ENCODE assay signal across 35 cellular contexts in genomic region chr3:90099493-90099892, GRCh38.
"Had no signal": no experiment of that assay in that cellular context is flagged by ENCODE, and none has a peak within 500 bp of the region (broad histone marks: within the 10 kb centered on the region; RNA-seq: fewer than 3 reads in every experiment).

No MANE protein-coding gene starts in this region.

- H3K27me3 ChIP-seq: MG63 had no signal

- H3K36me3 ChIP-seq: MG63 had no signal

- H3K4me3 ChIP-seq: MG63 had no signal

- H3K9me3 ChIP-seq: MG63 had no signal

- DNase-seq: Karpas-422, Kasumi-1, MG63, MM.1S, MV-4-11, NCI-H1048, NCI-H1092, NCI-H1092 treated with DMSO at 0.1 percent for 48 hours, NCI-H1105, NCI-H1105 treated with DMSO at 0.1 percent for 48 hours, NCI-H1417 treated with DMSO at 0.1 percent for 48 hours, NCI-H1436, NCI-H1436 treated with DMSO at 0.1 percent for 48 hours, NCI-H146, NCI-H1694, NCI-H1694 treated with DMSO at 0.1 percent for 48 hours, NCI-H187, NCI-H187 treated with DMSO at 0.1 percent for 48 hours, NCI-H1930, NCI-H2029, NCI-H2029 treated with DMSO at 0.1 percent for 48 hours, NCI-H2081, NCI-H2081 treated with DMSO at 0.1 percent for 48 hours, NCI-H2107, NCI-H2171, NCI-H2171 treated with DMSO at 0.1 percent for 48 hours, NCI-H2227 treated with DMSO at 0.1 percent for 48 hours, NCI-H226, NCI-H345, NCI-H446, NCI-H446 treated with DMSO at 0.1 percent for 48 hours, NCI-H510A, NCI-H510A treated with DMSO at 0.1 percent for 48 hours, NCI-H524, NCI-H524 treated with DMSO at 0.1 percent for 48 hours had no signal
